Comparison of ENCODE assay signal across 19 cellular contexts in the genomic region with DNA sequence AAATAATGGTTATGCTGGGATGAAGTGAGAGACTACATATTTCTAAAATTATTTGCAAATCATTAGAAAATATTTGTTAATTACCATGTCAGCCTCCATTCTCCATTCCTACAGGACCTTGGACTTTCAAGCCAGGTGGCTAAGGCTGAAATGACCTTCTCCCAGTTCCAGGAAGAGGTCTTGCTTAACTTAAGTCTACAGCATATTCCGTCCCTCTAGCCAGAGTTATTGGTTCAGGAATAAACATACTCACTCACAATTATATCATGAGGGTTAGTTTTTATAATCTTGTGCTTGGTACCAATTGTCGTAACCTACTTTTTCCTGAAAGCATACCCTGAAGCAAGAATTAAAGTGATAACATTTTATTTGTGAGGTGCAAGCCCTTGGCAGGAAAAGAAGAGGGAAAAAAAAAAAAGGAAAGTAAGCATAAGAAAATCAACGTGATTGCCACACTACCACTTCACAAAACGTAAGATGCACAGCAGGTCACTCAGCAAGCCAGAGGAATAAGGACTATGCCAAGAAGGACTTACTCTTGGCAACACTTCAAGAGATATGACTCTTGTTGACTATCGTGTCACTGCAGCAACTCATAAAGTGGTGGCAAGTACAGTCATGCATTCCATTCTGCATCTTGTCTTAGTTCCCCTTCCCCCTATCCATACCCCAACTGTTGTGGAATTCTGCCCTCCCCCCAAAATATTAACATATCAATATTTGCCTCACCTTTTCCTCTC.
A peak's percentile ranks its signal among the peaks of the same experiment; 100 is the strongest.
DNase-seq lines count a peak whose midpoint lies in the region; ATAC-seq, FAIRE-seq and TF ChIP-seq lines count a peak whose summit lies in the region.
"Had no signal": no experiment of that assay in that cellular context is flagged by ENCODE, and none has a peak within 500 bp of the region (broad histone marks: within the 10 kb centered on the region; RNA-seq: fewer than 3 reads in every experiment).

No MANE protein-coding gene starts in this region.

- H4K20me1 ChIP-seq in GM23248 (ENCODE audit: insufficient read depth), result no peaks in the 10 kb centered on the region

- no peaks in the 10 kb centered on the region for H3F3A ChIP-seq in GM23248 (ENCODE audit: insufficient read depth)

- 45% methylated on average over 5 of the region's 5 CpGs for WGBS in GM23248 (ENCODE audit: low coverage in 1 of 2, low lambda C conversion rate in 2 of 2, missing lambda C conversion rate in 2 of 2), 2 experiments
- WGBS in small intestine, 3 donors, result 51 to 67% (median 56%) methylated on average over 5 of the region's 5 CpGs

- no peak for ATAC-seq in activated T-cell treated with anti-CD3 and anti-CD28 coated beads, Interleukin-2, amount 50 U/mL, for 4 hours
- ATAC-seq: activated CD8-positive, alpha-beta memory T cell treated with anti-CD3 and anti-CD28 coated beads, Interleukin-2, amount 10 ng/mL, durations not matched to agents 7 days and 5 days had no signal

- H3K9me3 ChIP-seq in GM23248 (ENCODE audit: low read depth), result no peaks in the 10 kb centered on the region
- no peaks in the 10 kb centered on the region for H3K9me3 ChIP-seq in BE2C
- H3K9me3 ChIP-seq in small intestine (ENCODE audit: control insufficient read depth, low read depth), result no peaks in the 10 kb centered on the region
- H3K9me3 ChIP-seq: adrenal gland, SJSA1 had no signal

- H3K27me3 Mint-ChIP-seq in activated T-cell treated with anti-CD3 and anti-CD28 coated beads, Interleukin-2, amount 50 U/mL, for 4 hours (ENCODE audit: low read depth), result no peaks in the 10 kb centered on the region
- H3K27me3 Mint-ChIP-seq: activated CD8-positive, alpha-beta memory T cell treated with anti-CD3 and anti-CD28 coated beads, Interleukin-2, amount 10 ng/mL, durations not matched to agents 7 days and 5 days; naive B cell had no signal

- no peaks in the 10 kb centered on the region for H3K27me3 ChIP-seq in GM23248 (replicated peaks; ENCODE audit: insufficient read depth)
- H3K27me3 ChIP-seq in BE2C, result no peaks in the 10 kb centered on the region
- H3K27me3 ChIP-seq in small intestine (ENCODE audit: control insufficient read depth in 2 of 2, insufficient read depth in 2 of 2, low read length in 2 of 2), result no peaks in the 10 kb centered on the region
- H3K27me3 ChIP-seq: adrenal gland had no signal

- no peak overlapping the region for H2AFZ ChIP-seq in GM23248
- H2AFZ ChIP-seq: parathyroid adenoma had no signal

- peaks cover 4% of the 10 kb centered on the region; the same call in 1 of the 2 replicates for H3K9me2 ChIP-seq in GM23248 (ENCODE audit: insufficient read depth)

- H3K4me3 Mint-ChIP-seq in activated T-cell treated with anti-CD3 and anti-CD28 coated beads, Interleukin-2, amount 50 U/mL, for 4 hours, result no peak overlapping the region
- H3K4me3 Mint-ChIP-seq: activated CD8-positive, alpha-beta memory T cell treated with anti-CD3 and anti-CD28 coated beads, Interleukin-2, amount 10 ng/mL, durations not matched to agents 7 days and 5 days; CD14-positive monocyte; naive B cell had no signal

- in situ Hi-C loops in GM23248 (cut with MboI), result no loop called here

- DNase-seq in GM23248 (peak; percentile 28), OCI-M1 (lab: John Stamatoyannopoulos, UW) (peak; percentile 61), epithelial cell of prostate (ENCODE audit: low read depth, low spot score) (peak; percentile 60), renal cortical epithelial cell (ENCODE audit: low read depth) (peak; percentile 12), BE2C (no peak), small intestine (no peak)
- no peak for DNase-seq in activated T-cell treated with anti-CD3 and anti-CD28 coated beads, Interleukin-2, amount 50 U/mL, for 4 hours
- DNase-seq: activated CD4-positive, CD25-positive, alpha-beta regulatory T cell treated with anti-CD3 and anti-CD28 coated beads, Interleukin-2, amount 50 U/mL, for 72 hours; activated CD8-positive, alpha-beta memory T cell treated with anti-CD3 and anti-CD28 coated beads, Interleukin-2, amount 10 ng/mL, durations not matched to agents 7 days and 5 days; activated effector memory CD4-positive, alpha-beta T cell treated with Interleukin-2 at 50 U/mL for 16 hours; adrenal gland; cerebellar nuclear complex; naive B cell; NCI-H146; NCI-H345; stimulated activated CD4-positive, alpha-beta T cell treated with anti-CD3 and anti-CD28 coated beads, Interleukin-4, amount 100 ng/mL, for 24 hours had no signal

- H3K4me1 Mint-ChIP-seq in activated T-cell treated with anti-CD3 and anti-CD28 coated beads, Interleukin-2, amount 50 U/mL, for 4 hours (ENCODE audit: low read depth), result no peaks in the 10 kb centered on the region
- H3K4me1 Mint-ChIP-seq: activated CD8-positive, alpha-beta memory T cell treated with anti-CD3 and anti-CD28 coated beads, Interleukin-2, amount 10 ng/mL, durations not matched to agents 7 days and 5 days; CD14-positive monocyte; naive B cell had no signal

- H3K4me2 ChIP-seq in GM23248 (ENCODE audit: unreplicated experiment), result no peak overlapping the region

- TF ChIP-seq CTCF in BE2C (IDR thresholded peaks at IDR 0.05; ENCODE audit: low read depth, low read length), result no peak

- H3K36me3 Mint-ChIP-seq in activated T-cell treated with anti-CD3 and anti-CD28 coated beads, Interleukin-2, amount 50 U/mL, for 4 hours (ENCODE audit: insufficient read depth), result no peaks in the 10 kb centered on the region
- H3K36me3 Mint-ChIP-seq: activated CD8-positive, alpha-beta memory T cell treated with anti-CD3 and anti-CD28 coated beads, Interleukin-2, amount 10 ng/mL, durations not matched to agents 7 days and 5 days; CD14-positive monocyte; naive B cell had no signal

- H3K36me3 ChIP-seq in GM23248 (ENCODE audit: low read depth), result no peaks in the 10 kb centered on the region
- H3K36me3 ChIP-seq in BE2C, result no peaks in the 10 kb centered on the region
- no peaks in the 10 kb centered on the region for H3K36me3 ChIP-seq in small intestine (ENCODE audit: control insufficient read depth in 2 of 2, insufficient read depth in 2 of 2, low read length in 2 of 2)
- H3K36me3 ChIP-seq: adrenal gland, SJSA1 had no signal

- peaks cover 15% of the 10 kb centered on the region for H3K9me3 Mint-ChIP-seq in activated T-cell treated with anti-CD3 and anti-CD28 coated beads, Interleukin-2, amount 50 U/mL, for 4 hours

- H3K27ac ChIP-seq in GM23248 (no peak overlapping the region), epithelial cell of prostate (peak overlapping the region; percentile 67), small intestine (ENCODE audit: low read depth in 1 of 2, low read length in 1 of 2) (no peak overlapping the region)
- H3K27ac ChIP-seq: adrenal gland, parathyroid adenoma, SJSA1 had no signal

- no peak for FAIRE-seq in small intestine (lab: Jason Lieb, UNC)

- no peaks in the 10 kb centered on the region for H3K79me2 ChIP-seq in GM23248 (ENCODE audit: insufficient read depth)
- H3K79me2 ChIP-seq: parathyroid adenoma had no signal

- no peaks in the 10 kb centered on the region for H3K4me1 ChIP-seq in GM23248 (ENCODE audit: insufficient read depth)
- H3K4me1 ChIP-seq in BE2C, result no peaks in the 10 kb centered on the region
- no peaks in the 10 kb centered on the region for H3K4me1 ChIP-seq in small intestine (ENCODE audit: control insufficient read depth in 2 of 2, insufficient read depth in 1 of 2, low read depth in 1 of 2, low read length in 1 of 2)
- H3K4me1 ChIP-seq: adrenal gland, parathyroid adenoma, SJSA1 had no signal

- H3K4me3 ChIP-seq in GM23248 (no peak overlapping the region), BE2C (ENCODE audit: low read depth, low read length) (no peak overlapping the region), small intestine (ENCODE audit: low read depth in 1 of 2, low read length in 2 of 2) (no peak overlapping the region)
- H3K4me3 ChIP-seq: adrenal gland, SJSA1 had no signal

- H3K9ac ChIP-seq in GM23248, result no peak overlapping the region
- H3K9ac ChIP-seq: parathyroid adenoma had no signal

Comparison
In these comparisons a context has a peak if more than half of its experiments do, and no peak if none do; other contexts are left out.
1. DNase-seq: peak in GM23248 (single experiment), OCI-M1 (single experiment), epithelial cell of prostate (single experiment) and renal cortical epithelial cell (single experiment); none in BE2C (single experiment), activated T-cell treated with anti-CD3 and anti-CD28 coated beads, Interleukin-2, amount 50 U/mL, for 4 hours (single experiment) and small intestine (single experiment).